8 cellular contexts compared by ENCODE assay signal in the genomic region with DNA sequence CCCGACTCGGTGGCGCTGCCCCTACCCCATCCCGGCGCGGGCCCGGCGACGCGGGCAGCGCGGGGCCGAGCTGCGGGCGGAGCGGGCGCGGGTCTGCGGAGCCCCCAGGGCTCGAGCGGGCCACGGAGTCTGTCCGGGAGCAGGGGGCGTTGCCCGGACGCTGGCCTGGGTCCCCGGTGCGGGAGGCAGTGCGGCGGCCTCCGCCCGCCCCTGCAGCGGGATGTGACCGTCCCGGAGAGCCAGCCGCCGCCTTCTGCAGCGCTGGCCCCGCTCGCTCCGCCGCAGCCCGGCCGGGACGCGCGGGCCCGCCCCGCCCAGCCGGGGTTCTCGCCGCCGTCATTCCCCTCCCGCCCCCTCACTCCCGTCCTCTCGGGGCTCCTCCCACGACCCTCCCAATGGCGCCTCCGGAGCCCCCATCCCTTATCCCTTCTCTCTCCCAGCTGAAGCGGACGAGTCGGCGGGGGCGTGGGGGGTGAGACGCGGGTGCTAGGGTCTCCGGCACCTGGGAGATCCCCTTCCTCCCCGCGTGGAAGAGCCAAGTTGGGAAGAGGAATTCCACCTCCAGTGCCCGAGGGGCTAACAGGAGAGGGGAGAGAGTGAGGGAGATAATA. TPM values are rescaled to one million over a fixed set of nuclear protein-coding genes. Genes with fewer than 3 reads are reported as not detected.
A peak's percentile ranks its signal among the peaks of the same experiment; 100 is the strongest.
DNase-seq lines count a peak whose midpoint lies in the region; FAIRE-seq and TF ChIP-seq lines count a peak whose summit lies in the region.

A gene with protein sequence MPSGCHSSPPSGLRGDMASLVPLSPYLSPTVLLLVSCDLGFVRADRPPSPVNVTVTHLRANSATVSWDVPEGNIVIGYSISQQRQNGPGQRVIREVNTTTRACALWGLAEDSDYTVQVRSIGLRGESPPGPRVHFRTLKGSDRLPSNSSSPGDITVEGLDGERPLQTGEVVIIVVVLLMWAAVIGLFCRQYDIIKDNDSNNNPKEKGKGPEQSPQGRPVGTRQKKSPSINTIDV (minus strand): TSS at position 257 of the 611 bp plus-strand sequence. CDS start 521 bp downstream, outside the sequence.

- DNase-seq in AG10803 (ENCODE audit: low read depth) = peak; percentile 9
- DNase-seq in HuH-7.5 (ENCODE audit: low spot score) = peak; percentile 28
- peak; percentile 5 for DNase-seq in astrocyte of the spinal cord (ENCODE audit: low read depth, low spot score)
- DNase-seq in hepatocyte (ENCODE audit: low spot score) = peak; percentile 59
- DNase-seq in retina = peak; percentile 60
- DNase-seq in cortex of kidney (lab: John Stamatoyannopoulos, UW) = no peak
- DNase-seq in Kasumi-1 (lab: John Stamatoyannopoulos, UW) = no peak
- DNase-seq in GM12892 (ENCODE audit: insufficient read length) = no peak

- no peaks in the 10 kb centered on the region for H3K79me2 ChIP-seq in hepatocyte

- H3K27ac ChIP-seq in hepatocyte = peak within 1 kb of the TSS; percentile 38

- peak within 1 kb of the TSS; percentile 64 for H2AFZ ChIP-seq in hepatocyte

- H3K4me2 ChIP-seq in hepatocyte = peak within 1 kb of the TSS; percentile 98

- H3K27me3 ChIP-seq in hepatocyte = no peaks in the 10 kb centered on the region

- H3K4me1 ChIP-seq in hepatocyte (ENCODE audit: insufficient read depth) = peaks cover 7% of the 10 kb centered on the region

- H4K20me1 ChIP-seq in hepatocyte (ENCODE audit: insufficient read depth, poor library complexity, severe bottlenecking) = no peaks in the 10 kb centered on the region

- no peak for FAIRE-seq in GM12892 (lab: Jason Lieb, UNC)

- TF ChIP-seq POLR2A in GM12892 (IDR thresholded peaks at IDR 0.05; ENCODE audit: low read depth, low read length) = no peak

- H3K36me3 ChIP-seq in hepatocyte (replicated peaks; ENCODE audit: insufficient read depth, low read depth) = no peaks in the 10 kb centered on the region

- H3K4me3 ChIP-seq in AG10803 (ENCODE audit: low read length) (peak within 1 kb of the TSS; percentile 70), astrocyte of the spinal cord (ENCODE audit: low read depth, low read length) (peak within 1 kb of the TSS; percentile 73), hepatocyte (peak within 1 kb of the TSS; percentile 95)

- no peaks in the 10 kb centered on the region for H3K9me3 ChIP-seq in hepatocyte (ENCODE audit: low read depth)

- in situ Hi-C loops in astrocyte of the spinal cord (cut with HindIII; ENCODE audit: low sequenced_read_pairs) = no loop called here

- TF ChIP-seq CTCF in AG10803 (conservative IDR thresholded peaks at IDR 0.05; ENCODE audit: low read length) (no peak), astrocyte of the spinal cord (IDR thresholded peaks at IDR 0.05; ENCODE audit: low read depth, low read length) (no peak), hepatocyte (IDR thresholded peaks at IDR 0.05; ENCODE audit: poor library complexity) (no peak)

- H3K9me2 ChIP-seq in hepatocyte (replicated peaks; ENCODE audit: insufficient read depth) = no peaks in the 10 kb centered on the region

- WGBS in hepatocyte (ENCODE audit: low lambda C conversion rate, missing lambda C conversion rate) = 2% methylated on average over 24 of the region's 70 CpGs

RNA-seq across cellular contexts. Expression of the gene that starts here (rescaled TPM):
- 15.6 and 16.3 TPM in 2 replicates for total RNA-seq in hepatocyte
- polyA plus RNA-seq in hepatocyte = 21.4 and 24.2 TPM in 2 replicates
- polyA plus RNA-seq in GM12892 (2012; ENCODE audit: missing spikeins) = not detected

Comparison
In these comparisons a context has a peak if more than half of its experiments do, and no peak if none do; other contexts are left out.
1. DNase-seq: peak in AG10803 (single experiment), HuH-7.5 (single experiment), astrocyte of the spinal cord (single experiment), hepatocyte (single experiment) and retina (single experiment); none in cortex of kidney (single experiment), Kasumi-1 (0 of 2) and GM12892 (single experiment).
2. Peak in every context shown above with its lines, with median percentiles within 50 percentile points of each other: H3K4me3 ChIP-seq.